In genomic region chr9:108125541-108125940, GRCh38 we compare ENCODE assay signal across 10 cellular contexts.
DNase-seq lines count a peak whose midpoint lies in the region; ATAC-seq and TF ChIP-seq lines count a peak whose summit lies in the region.
"Had no signal": no experiment of that assay in that cellular context is flagged by ENCODE, and none has a peak within 500 bp of the region (broad histone marks: within the 10 kb centered on the region; RNA-seq: fewer than 3 reads in every experiment).

No MANE protein-coding gene starts in this region.

- no peaks in the 10 kb centered on the region; the same call in 1 of the 2 replicates for H3K9me2 ChIP-seq in GM23338 (ENCODE audit: insufficient read depth)
- H3K9me2 ChIP-seq in PC-3 (replicated peaks; ENCODE audit: low read length): no peaks in the 10 kb centered on the region

- no peaks in the 10 kb centered on the region for H3K27me3 Mint-ChIP-seq in GM23338 (ENCODE audit: insufficient read depth, low read depth, poor library complexity)

- no peaks in the 10 kb centered on the region for H4K20me1 ChIP-seq in GM23338 (replicated peaks; ENCODE audit: insufficient read depth)
- H4K20me1 ChIP-seq in PC-3 (ENCODE audit: low read length): no peaks in the 10 kb centered on the region

- H3K36me3 Mint-ChIP-seq in GM23338 (ENCODE audit: low read depth): peaks cover 3% of the 10 kb centered on the region; the same call in 2 of the 3 replicates

- intact Hi-C loops in PC-3 (cut with micrococcal nuclease): no loop called here

- ATAC-seq in GM23338 (peak; percentile 70), PC-3 (no peak), GM18519 (IDR thresholded peaks at IDR 0.05; ENCODE audit: low FRiP score, unreplicated experiment) (no peak), GM21529 (IDR thresholded peaks at IDR 0.05; ENCODE audit: unreplicated experiment) (no peak)

- POLR2A ChIA-PET in PC-3 (lab: Charles Lee; ENCODE audit: unreplicated experiment): no interaction called here

- H3K27ac Mint-ChIP-seq in GM23338: no peak overlapping the region

- DNase-seq in GM23338 (ENCODE audit: low spot score): peak; percentile 63
- DNase-seq in PC-3: no peak
- DNase-seq in foreskin fibroblast: no peak
- DNase-seq in G401 (ENCODE audit: low spot score): no peak
- no peak for DNase-seq in effector CD4-positive, alpha-beta T cell
- DNase-seq: activated CD4-positive, alpha-beta T cell treated with anti-CD3 and anti-CD28 coated beads, Interleukin-2, amount 50 U/mL, for 4 hours; NCI-H1105 treated with DMSO at 0.1 percent for 48 hours had no signal

- H3K4me1 Mint-ChIP-seq in GM23338: peaks cover 19% of the 10 kb centered on the region; the same call in 2 of the 3 replicates

- H3K79me2 ChIP-seq in GM23338 (replicated peaks; ENCODE audit: insufficient read depth) (no peaks in the 10 kb centered on the region), PC-3 (ENCODE audit: low read length) (no peaks in the 10 kb centered on the region)

- in situ Hi-C loops in G401 (cut with HindIII; ENCODE audit: low sequenced_read_pairs): no loop called here

- H3K36me3 ChIP-seq in GM23338 (ENCODE audit: insufficient read depth) (no peaks in the 10 kb centered on the region), PC-3 (ENCODE audit: low read depth, low read length) (no peaks in the 10 kb centered on the region)

- H3K27ac ChIP-seq in C4-2B: no peak overlapping the region
- H3K27ac ChIP-seq in GM23338 (ENCODE audit: low read depth): no peak overlapping the region
- H3K27ac ChIP-seq in PC-3 (ENCODE audit: low read length): no peak overlapping the region

- CTCF ChIA-PET in PC-3 (lab: Charles Lee): no interaction called here

- H3K9ac ChIP-seq in PC-3 (ENCODE audit: low read length): no peak overlapping the region

- H3K4me1 ChIP-seq in GM23338 (ENCODE audit: insufficient read depth) (peaks cover 7% of the 10 kb centered on the region), PC-3 (ENCODE audit: insufficient read depth, low read length) (no peaks in the 10 kb centered on the region)

- no peak overlapping the region for H3K4me2 ChIP-seq in GM23338
- H3K4me2 ChIP-seq in PC-3 (ENCODE audit: low read length): no peak overlapping the region

- H3K4me3 ChIP-seq in GM23338: no peak overlapping the region
- H3K4me3 ChIP-seq in PC-3 (ENCODE audit: low read length): no peak overlapping the region
- H3K4me3 ChIP-seq in foreskin fibroblast (ENCODE audit: low read depth in 1 of 2, low read length in 2 of 2): no peak overlapping the region

- BruUV-seq in PC-3 (replicated peaks; lab: Mats Ljungman, UMichigan): no TSS peak

- H2AFZ ChIP-seq in GM23338 (no peak overlapping the region), PC-3 (ENCODE audit: low read length) (no peak overlapping the region)

- no peaks in the 10 kb centered on the region for H3F3A ChIP-seq in GM23338 (replicated peaks; ENCODE audit: low read depth)
- no peaks in the 10 kb centered on the region for H3F3A ChIP-seq in PC-3 (ENCODE audit: low read length, unreplicated experiment)

- TF ChIP-seq CTCF in C4-2B (conservative IDR thresholded peaks at IDR 0.05) (peak; percentile 78), GM23338 (conservative IDR thresholded peaks at IDR 0.05; ENCODE audit: low read depth in 2 of 2) (peak; percentile 72 to 79), PC-3 (conservative IDR thresholded peaks at IDR 0.05; ENCODE audit: low read depth, low read length) (peak; percentile 55), foreskin fibroblast (IDR thresholded peaks at IDR 0.05; ENCODE audit: low read depth, low read length) (peak; percentile 23)

- no peaks in the 10 kb centered on the region for H3K9me3 ChIP-seq in PC-3 (ENCODE audit: low read length)

- no peak overlapping the region for H3K4me3 Mint-ChIP-seq in GM23338

- H3K27me3 ChIP-seq in GM23338 (ENCODE audit: insufficient read depth): no peaks in the 10 kb centered on the region
- no peaks in the 10 kb centered on the region for H3K27me3 ChIP-seq in PC-3 (ENCODE audit: low read length)

- H3K9me3 Mint-ChIP-seq in GM23338: peaks cover 8% of the 10 kb centered on the region; the same call in 1 of the 3 replicates

TF ChIP-seq in GM23338, 12 proteins besides CTCF, POLR2A, EP300 and RAD21:
- TF ChIP-seq EZH2 (IDR thresholded peaks at IDR 0.05; ENCODE audit: low read depth, unreplicated experiment): no peak
- TF ChIP-seq STAT1 (IDR thresholded peaks at IDR 0.05; ENCODE audit: unreplicated experiment): no peak
- no peak for TF ChIP-seq ZNF331 (CRISPR knock-in tag; IDR thresholded peaks at IDR 0.05; ENCODE audit: low read depth)
- no peak for TF ChIP-seq REST (IDR thresholded peaks at IDR 0.05; ENCODE audit: unreplicated experiment)
- no peak for TF ChIP-seq NANOG (IDR thresholded peaks at IDR 0.05; ENCODE audit: borderline replicate concordance)
- TF ChIP-seq EZH2phosphoT487 (IDR thresholded peaks at IDR 0.05; ENCODE audit: unreplicated experiment): no peak
- no peak for TF ChIP-seq POLR2AphosphoS5 (IDR thresholded peaks at IDR 0.05; ENCODE audit: low read depth)
TF ChIP-seq in GM23338: peak in this region for 0.

Comparison
In these comparisons a context has a peak if more than half of its experiments do, and no peak if none do; other contexts are left out.
1. CTCF ChIP-seq: peak in every context shown above with its lines; median percentile 78 in C4-2B; 76 in GM23338; 55 in PC-3; 23 in foreskin fibroblast.